ENCODE assay signal across 18 cellular contexts in genomic region chr5:88172847-88173758, GRCh38.
DNase-seq lines count a peak whose midpoint lies in the region; TF ChIP-seq lines count a peak whose summit lies in the region.
"Had no signal": no experiment of that assay in that cellular context is flagged by ENCODE, and none has a peak within 500 bp of the region (broad histone marks: within the 10 kb centered on the region; RNA-seq: fewer than 3 reads in every experiment).

No MANE protein-coding gene starts in this region.

- H2BK12ac ChIP-seq in H9 (ENCODE audit: insufficient read length, low read depth, low read length) = no peak overlapping the region

- no peak overlapping the region for H3K23ac ChIP-seq in H9 (ENCODE audit: insufficient read length, low read depth, low read length)

- H3T11ph ChIP-seq in H9 (ENCODE audit: low read length) = no peak overlapping the region

- H3K14ac ChIP-seq in H9 (ENCODE audit: insufficient read depth, low read length) = peak overlapping the region; percentile 38; the same call in 1 of the 2 replicates

- no peak overlapping the region for H2AK5ac ChIP-seq in H9 (ENCODE audit: insufficient read length, low read length)

- peak overlapping the region; percentile 80 for H3K18ac ChIP-seq in H9 (ENCODE audit: insufficient read length, low read depth, low read length)

- no peaks in the 10 kb centered on the region for H3K27me3 ChIP-seq in H9 (ENCODE audit: insufficient read depth, low read length)

- no peaks in the 10 kb centered on the region for H3K79me2 ChIP-seq in H9 (ENCODE audit: insufficient read depth, low read length)

- H3K27me3 Mint-ChIP-seq in H9 (ENCODE audit: low read depth) (peaks cover 1% of the 10 kb centered on the region), neural crest cell (ENCODE audit: low read depth) (no peaks in the 10 kb centered on the region)

- H3K9me3 Mint-ChIP-seq in H9 (peaks cover 8 to 36% of the 10 kb centered on the region in 2 experiments), neural crest cell (peaks cover 25% of the 10 kb centered on the region)

- peak overlapping the region; percentile 3 for H4K5ac ChIP-seq in H9 (ENCODE audit: insufficient read length, low read depth, low read length)

- no peak overlapping the region for H3K4me2 ChIP-seq in H9 (ENCODE audit: insufficient read depth, insufficient read length, low read length)
- H3K4me2 ChIP-seq: KMS-11 had no signal

- H4K91ac ChIP-seq in H9 (ENCODE audit: insufficient read length, low read depth, low read length) = no peak overlapping the region

- H3K4ac ChIP-seq in H9 (ENCODE audit: low read depth, low read length) = no peak overlapping the region

- H3K79me1 ChIP-seq in H9 (ENCODE audit: insufficient read depth, low read depth, low read length, poor library complexity, severe bottlenecking) = no peaks in the 10 kb centered on the region

- no CpG with 5 or more reads among the region's 14 CpGs for WGBS in H9 (ENCODE audit: extremely low coverage, insufficient read length, low lambda C conversion rate)

- no peak overlapping the region for H2BK15ac ChIP-seq in H9 (ENCODE audit: low read depth, low read length)

- H3K4me1 ChIP-seq in H9 (ENCODE audit: insufficient read depth, low read length) = no peaks in the 10 kb centered on the region
- H3K4me1 ChIP-seq: heart right ventricle, left lung had no signal

- peak overlapping the region in 1 of 3 experiments; percentile 61; a peak in 2 of 7 replicates for H3K27ac Mint-ChIP-seq in H9
- H3K27ac Mint-ChIP-seq in neural crest cell (ENCODE audit: unreplicated experiment) = peak overlapping the region; percentile 82
- H3K27ac Mint-ChIP-seq: activated T-cell treated with anti-CD3 and anti-CD28 coated beads, Interleukin-2, amount 50 U/mL, for 72 hours; natural killer cell; type B pancreatic cell had no signal

- H3K4me3 Mint-ChIP-seq in H9 = no peak overlapping the region
- peak overlapping the region; percentile 28 for H3K4me3 Mint-ChIP-seq in neural crest cell
- H3K4me3 Mint-ChIP-seq: activated T-cell treated with anti-CD3 and anti-CD28 coated beads, Interleukin-2, amount 50 U/mL, for 72 hours; natural killer cell; type B pancreatic cell had no signal

- H4K20me1 ChIP-seq in H9 (ENCODE audit: control insufficient read depth, insufficient read depth, insufficient read length) = no peaks in the 10 kb centered on the region

- no peaks in the 10 kb centered on the region for H3K23me2 ChIP-seq in H9 (ENCODE audit: insufficient read length, low read depth, low read length, poor library complexity, severe bottlenecking)

- no peak overlapping the region for H2BK120ac ChIP-seq in H9 (ENCODE audit: low read depth, low read length, poor library complexity, severe bottlenecking)

- TF ChIP-seq CTCF in H9 (conservative IDR thresholded peaks at IDR 0.05) = no peak
- TF ChIP-seq CTCF in neural crest cell (conservative IDR thresholded peaks at IDR 0.05) = no peak

- H3K4me1 Mint-ChIP-seq in H9 (peaks cover 12% of the 10 kb centered on the region in 2 experiments), neural crest cell (peaks cover 11% of the 10 kb centered on the region)

- H3K56ac ChIP-seq in H9 (ENCODE audit: insufficient read length, low read depth, low read length) = no peak overlapping the region

- no peak overlapping the region for H2BK5ac ChIP-seq in H9 (ENCODE audit: insufficient read length, low read length)

- no peak overlapping the region for H4K8ac ChIP-seq in H9 (replicated peaks; ENCODE audit: insufficient read length, low read depth, low read length)

- H3K27ac ChIP-seq in H9 (ENCODE audit: insufficient read length, low read depth, low read length) = no peak overlapping the region
- H3K27ac ChIP-seq: C4-2B, heart right ventricle, KMS-11, left lung had no signal

- DNase-seq in H9 = peak; percentile 65
- peak; percentile 0 for DNase-seq in NCI-H526 treated with DMSO at 0.1 percent for 48 hours (lab: John Stamatoyannopoulos, UW)
- DNase-seq in ecto neural progenitor cell (ENCODE audit: low spot score) = peak; percentile 67
- DNase-seq in neural crest cell (ENCODE audit: low read depth, low spot score) = no peak
- no peak for DNase-seq in midbrain (lab: John Stamatoyannopoulos, UW)
- no peak for DNase-seq in activated naive CD4-positive, alpha-beta T cell treated with Interleukin-2 at 50 U/mL for 16 hours
- DNase-seq in activated CD8-positive, alpha-beta memory T cell treated with anti-CD3 and anti-CD28 coated beads, Interleukin-2, amount 50 U/mL, for 4 hours = no peak
- DNase-seq: activated T-cell treated with anti-CD3 and anti-CD28 coated beads, Interleukin-2, amount 50 U/mL, for 72 hours; cerebellar nuclear complex; heart right ventricle; left lung; natural killer cell; NCI-H1436 treated with DMSO at 0.1 percent for 48 hours; NCI-H524 treated with DMSO at 0.1 percent for 48 hours; right cardiac atrium had no signal

- H3K36me3 Mint-ChIP-seq in H9 (ENCODE audit: insufficient read depth in 1 of 3, low read depth in 3 of 3) (peaks cover 2 to 35% (median 18%) of the 10 kb centered on the region in 3 experiments; a peak in 6 of 7 replicates), neural crest cell (ENCODE audit: low read depth) (peaks cover 18% of the 10 kb centered on the region)
- H3K36me3 Mint-ChIP-seq: type B pancreatic cell had no signal

- no peak overlapping the region for H3K9ac ChIP-seq in H9 (ENCODE audit: extremely low read depth, insufficient read length, low read length)
- H3K9ac ChIP-seq: KMS-11 had no signal

- no peak overlapping the region for H2BK20ac ChIP-seq in H9 (ENCODE audit: low read depth, low read length, poor library complexity, severe bottlenecking)

- no peaks in the 10 kb centered on the region for H3K9me3 ChIP-seq in H9 (ENCODE audit: control insufficient read depth, low read depth, low read length)

- H2AFZ ChIP-seq in H9 (ENCODE audit: low read length) = no peak overlapping the region

Comparison
In these comparisons a context has a peak if more than half of its experiments do, and no peak if none do; other contexts are left out.
1. DNase-seq: peak in H9 (single experiment), NCI-H526 treated with DMSO at 0.1 percent for 48 hours (single experiment) and ecto neural progenitor cell (single experiment); none in neural crest cell (single experiment), midbrain (single experiment), activated naive CD4-positive, alpha-beta T cell treated with Interleukin-2 at 50 U/mL for 16 hours (single experiment) and activated CD8-positive, alpha-beta memory T cell treated with anti-CD3 and anti-CD28 coated beads, Interleukin-2, amount 50 U/mL, for 4 hours (single experiment).